Comparison of ENCODE assay signal across 8 cellular contexts in the genomic region with DNA sequence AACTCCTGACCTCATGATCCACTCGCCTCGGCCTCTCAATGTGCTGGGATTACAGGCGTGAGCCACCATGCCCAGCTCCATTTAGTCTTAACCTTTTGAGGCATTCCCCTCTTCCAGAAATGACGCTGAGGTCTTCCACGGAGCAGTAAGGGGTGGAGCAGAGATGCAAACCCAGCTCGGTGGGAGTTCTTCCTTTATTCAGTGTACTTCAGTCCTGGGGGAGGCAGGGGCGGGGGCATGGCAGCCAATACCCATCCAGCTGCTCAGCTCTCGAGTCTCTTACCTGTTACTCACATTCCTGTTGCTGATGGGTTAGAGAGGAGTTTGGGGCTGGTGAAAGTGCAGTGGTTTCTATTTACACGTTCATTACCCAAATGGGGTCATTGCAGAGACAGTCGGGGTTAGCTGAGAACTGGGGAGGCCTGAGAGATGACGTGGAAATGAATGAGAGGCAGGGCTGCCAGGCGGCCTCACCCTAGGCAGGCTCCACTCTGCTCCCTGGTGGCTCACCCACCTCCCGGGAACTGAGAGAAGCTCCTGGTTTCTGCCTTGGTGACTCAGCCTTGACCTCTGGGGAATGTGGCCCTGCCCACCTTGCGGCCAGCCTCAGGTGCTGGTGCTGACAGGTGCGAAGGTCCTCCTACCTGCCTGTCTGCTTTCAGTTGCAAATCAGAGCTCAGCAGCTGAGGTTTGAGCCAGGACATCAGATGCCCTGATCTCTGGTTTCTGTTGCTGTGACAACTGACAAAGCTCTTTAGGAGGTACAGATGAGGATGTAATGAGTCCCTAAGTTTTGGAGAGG. TPM values are rescaled to one million over a fixed set of nuclear protein-coding genes. Genes with fewer than 3 reads are reported as not detected.
DNase-seq lines count a peak whose midpoint lies in the region; ATAC-seq and TF ChIP-seq lines count a peak whose summit lies in the region.

No MANE protein-coding gene starts in this region.

- peak; percentile 18 for TF ChIP-seq CTCF in smooth muscle cell (IDR thresholded peaks at IDR 0.05; ENCODE audit: borderline replicate concordance, insufficient read depth, poor library complexity, severe bottlenecking)

- no peak overlapping the region for H3K9ac ChIP-seq in smooth muscle cell (ENCODE audit: low read depth)

- no peak overlapping the region for H2AFZ ChIP-seq in smooth muscle cell (ENCODE audit: low read depth)

- no peaks in the 10 kb centered on the region for H4K20me1 ChIP-seq in smooth muscle cell (ENCODE audit: low read depth)

- no peaks in the 10 kb centered on the region for H3K36me3 ChIP-seq in smooth muscle cell (ENCODE audit: low read depth)

- no peak overlapping the region for H3K4me3 ChIP-seq in smooth muscle cell

- no peak overlapping the region for H3K4me2 ChIP-seq in smooth muscle cell

- ATAC-seq in SK-N-SH treated with all-trans-retinoic acid at 6 μM for 48 hours (peak; percentile 62), left ventricle myocardium superior (peak; percentile 66), HG02623 (IDR thresholded peaks at IDR 0.05; ENCODE audit: unreplicated experiment) (no peak), GM21528 (IDR thresholded peaks at IDR 0.05; ENCODE audit: low FRiP score, unreplicated experiment) (no peak)

- 58% methylated on average over 15 of the region's 15 CpGs for WGBS in smooth muscle cell (ENCODE audit: low lambda C conversion rate)

- H3K79me2 ChIP-seq in smooth muscle cell (ENCODE audit: low read depth): no peaks in the 10 kb centered on the region

- intact Hi-C loops in left ventricle myocardium superior (cut with micrococcal nuclease): no loop called here

- no peaks in the 10 kb centered on the region for H3K4me1 ChIP-seq in smooth muscle cell (ENCODE audit: low read depth)

- peak overlapping the region; percentile 49 for H3K27ac ChIP-seq in smooth muscle cell (ENCODE audit: low read depth)

- no peaks in the 10 kb centered on the region for H3K27me3 ChIP-seq in smooth muscle cell (ENCODE audit: low read depth)

- no peaks in the 10 kb centered on the region for H3F3A ChIP-seq in smooth muscle cell (ENCODE audit: low read depth)

- no peaks in the 10 kb centered on the region for H3K9me3 ChIP-seq in smooth muscle cell (replicated peaks; ENCODE audit: low read depth)

- DNase-seq in DMS153 (lab: John Stamatoyannopoulos, UW) (peak; percentile 66), DMS153 treated with DMSO at 0.1 percent for 48 hours (lab: John Stamatoyannopoulos, UW; ENCODE audit: unreplicated experiment) (no peak), left ventricle myocardium superior (peak; percentile 48), smooth muscle cell (lab: John Stamatoyannopoulos, UW; ENCODE audit: unreplicated experiment) (no peak), NCI-H2081 (lab: John Stamatoyannopoulos, UW) (no peak)

TF ChIP-seq in SK-N-SH treated with all-trans-retinoic acid at 6 μM for 48 hours, 23 proteins besides CTCF, POLR2A, EP300 and RAD21:
- TF ChIP-seq, protein P1, sequence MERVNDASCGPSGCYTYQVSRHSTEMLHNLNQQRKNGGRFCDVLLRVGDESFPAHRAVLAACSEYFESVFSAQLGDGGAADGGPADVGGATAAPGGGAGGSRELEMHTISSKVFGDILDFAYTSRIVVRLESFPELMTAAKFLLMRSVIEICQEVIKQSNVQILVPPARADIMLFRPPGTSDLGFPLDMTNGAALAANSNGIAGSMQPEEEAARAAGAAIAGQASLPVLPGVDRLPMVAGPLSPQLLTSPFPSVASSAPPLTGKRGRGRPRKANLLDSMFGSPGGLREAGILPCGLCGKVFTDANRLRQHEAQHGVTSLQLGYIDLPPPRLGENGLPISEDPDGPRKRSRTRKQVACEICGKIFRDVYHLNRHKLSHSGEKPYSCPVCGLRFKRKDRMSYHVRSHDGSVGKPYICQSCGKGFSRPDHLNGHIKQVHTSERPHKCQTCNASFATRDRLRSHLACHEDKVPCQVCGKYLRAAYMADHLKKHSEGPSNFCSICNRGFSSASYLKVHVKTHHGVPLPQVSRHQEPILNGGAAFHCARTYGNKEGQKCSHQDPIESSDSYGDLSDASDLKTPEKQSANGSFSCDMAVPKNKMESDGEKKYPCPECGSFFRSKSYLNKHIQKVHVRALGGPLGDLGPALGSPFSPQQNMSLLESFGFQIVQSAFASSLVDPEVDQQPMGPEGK (CRISPR knock-in tag; IDR thresholded peaks at IDR 0.05; ENCODE audit: borderline replicate concordance): no peak
- TF ChIP-seq, protein P2, sequence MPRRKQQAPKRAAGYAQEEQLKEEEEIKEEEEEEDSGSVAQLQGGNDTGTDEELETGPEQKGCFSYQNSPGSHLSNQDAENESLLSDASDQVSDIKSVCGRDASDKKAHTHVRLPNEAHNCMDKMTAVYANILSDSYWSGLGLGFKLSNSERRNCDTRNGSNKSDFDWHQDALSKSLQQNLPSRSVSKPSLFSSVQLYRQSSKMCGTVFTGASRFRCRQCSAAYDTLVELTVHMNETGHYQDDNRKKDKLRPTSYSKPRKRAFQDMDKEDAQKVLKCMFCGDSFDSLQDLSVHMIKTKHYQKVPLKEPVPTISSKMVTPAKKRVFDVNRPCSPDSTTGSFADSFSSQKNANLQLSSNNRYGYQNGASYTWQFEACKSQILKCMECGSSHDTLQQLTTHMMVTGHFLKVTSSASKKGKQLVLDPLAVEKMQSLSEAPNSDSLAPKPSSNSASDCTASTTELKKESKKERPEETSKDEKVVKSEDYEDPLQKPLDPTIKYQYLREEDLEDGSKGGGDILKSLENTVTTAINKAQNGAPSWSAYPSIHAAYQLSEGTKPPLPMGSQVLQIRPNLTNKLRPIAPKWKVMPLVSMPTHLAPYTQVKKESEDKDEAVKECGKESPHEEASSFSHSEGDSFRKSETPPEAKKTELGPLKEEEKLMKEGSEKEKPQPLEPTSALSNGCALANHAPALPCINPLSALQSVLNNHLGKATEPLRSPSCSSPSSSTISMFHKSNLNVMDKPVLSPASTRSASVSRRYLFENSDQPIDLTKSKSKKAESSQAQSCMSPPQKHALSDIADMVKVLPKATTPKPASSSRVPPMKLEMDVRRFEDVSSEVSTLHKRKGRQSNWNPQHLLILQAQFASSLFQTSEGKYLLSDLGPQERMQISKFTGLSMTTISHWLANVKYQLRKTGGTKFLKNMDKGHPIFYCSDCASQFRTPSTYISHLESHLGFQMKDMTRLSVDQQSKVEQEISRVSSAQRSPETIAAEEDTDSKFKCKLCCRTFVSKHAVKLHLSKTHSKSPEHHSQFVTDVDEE (CRISPR knock-in tag; IDR thresholded peaks at IDR 0.05): no peak
- TF ChIP-seq, protein P3, sequence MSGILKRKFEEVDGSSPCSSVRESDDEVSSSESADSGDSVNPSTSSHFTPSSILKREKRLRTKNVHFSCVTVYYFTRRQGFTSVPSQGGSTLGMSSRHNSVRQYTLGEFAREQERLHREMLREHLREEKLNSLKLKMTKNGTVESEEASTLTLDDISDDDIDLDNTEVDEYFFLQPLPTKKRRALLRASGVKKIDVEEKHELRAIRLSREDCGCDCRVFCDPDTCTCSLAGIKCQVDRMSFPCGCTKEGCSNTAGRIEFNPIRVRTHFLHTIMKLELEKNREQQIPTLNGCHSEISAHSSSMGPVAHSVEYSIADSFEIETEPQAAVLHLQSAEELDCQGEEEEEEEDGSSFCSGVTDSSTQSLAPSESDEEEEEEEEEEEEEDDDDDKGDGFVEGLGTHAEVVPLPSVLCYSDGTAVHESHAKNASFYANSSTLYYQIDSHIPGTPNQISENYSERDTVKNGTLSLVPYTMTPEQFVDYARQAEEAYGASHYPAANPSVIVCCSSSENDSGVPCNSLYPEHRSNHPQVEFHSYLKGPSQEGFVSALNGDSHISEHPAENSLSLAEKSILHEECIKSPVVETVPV (CRISPR knock-in tag; IDR thresholded peaks at IDR 0.05): no peak
- no peak for TF ChIP-seq GLIS3 (CRISPR knock-in tag; IDR thresholded peaks at IDR 0.05)
- TF ChIP-seq ARNTL (CRISPR knock-in tag; IDR thresholded peaks at IDR 0.05; ENCODE audit: borderline replicate concordance, low read depth): no peak
- TF ChIP-seq TCF4 (CRISPR knock-in tag; IDR thresholded peaks at IDR 0.05; ENCODE audit: borderline replicate concordance): no peak
- no peak for TF ChIP-seq BACH2 (CRISPR knock-in tag; IDR thresholded peaks at IDR 0.05; ENCODE audit: borderline replicate concordance)
- TF ChIP-seq ZNF8 (CRISPR knock-in tag; IDR thresholded peaks at IDR 0.05): no peak
- no peak for TF ChIP-seq SNAI2 (CRISPR knock-in tag; IDR thresholded peaks at IDR 0.05)
- TF ChIP-seq ZC3H10 (CRISPR knock-in tag; IDR thresholded peaks at IDR 0.05): no peak
- no peak for TF ChIP-seq ZNF70 (CRISPR knock-in tag; IDR thresholded peaks at IDR 0.05)
- TF ChIP-seq ISL1 (CRISPR knock-in tag; IDR thresholded peaks at IDR 0.05): no peak
- TF ChIP-seq CSDC2 (CRISPR knock-in tag; IDR thresholded peaks at IDR 0.05): no peak
- TF ChIP-seq ZFP3 (CRISPR knock-in tag; IDR thresholded peaks at IDR 0.05): no peak
- no peak for TF ChIP-seq ZNF565 (CRISPR knock-in tag; conservative IDR thresholded peaks at IDR 0.05; ENCODE audit: low read depth)
- no peak for TF ChIP-seq OSR1 (CRISPR knock-in tag; IDR thresholded peaks at IDR 0.05)
- no peak for TF ChIP-seq ZFP30 (CRISPR knock-in tag; IDR thresholded peaks at IDR 0.05)
- TF ChIP-seq PPARA (CRISPR knock-in tag; IDR thresholded peaks at IDR 0.05; ENCODE audit: borderline replicate concordance): no peak
- TF ChIP-seq, protein P4, sequence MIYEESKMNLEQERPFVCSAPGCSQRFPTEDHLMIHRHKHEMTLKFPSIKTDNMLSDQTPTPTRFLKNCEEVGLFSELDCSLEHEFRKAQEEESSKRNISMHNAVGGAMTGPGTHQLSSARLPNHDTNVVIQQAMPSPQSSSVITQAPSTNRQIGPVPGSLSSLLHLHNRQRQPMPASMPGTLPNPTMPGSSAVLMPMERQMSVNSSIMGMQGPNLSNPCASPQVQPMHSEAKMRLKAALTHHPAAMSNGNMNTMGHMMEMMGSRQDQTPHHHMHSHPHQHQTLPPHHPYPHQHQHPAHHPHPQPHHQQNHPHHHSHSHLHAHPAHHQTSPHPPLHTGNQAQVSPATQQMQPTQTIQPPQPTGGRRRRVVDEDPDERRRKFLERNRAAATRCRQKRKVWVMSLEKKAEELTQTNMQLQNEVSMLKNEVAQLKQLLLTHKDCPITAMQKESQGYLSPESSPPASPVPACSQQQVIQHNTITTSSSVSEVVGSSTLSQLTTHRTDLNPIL (CRISPR knock-in tag; IDR thresholded peaks at IDR 0.05; ENCODE audit: low read depth): no peak

RNA-seq across cellular contexts. Expression of a gene that starts 13.4 kb away (rescaled TPM):
- total RNA-seq in left ventricle myocardium superior (2.1 TPM), smooth muscle cell (7.7 and 9.4 TPM in 2 replicates)
- 2.4 and 16.2 TPM in 2 replicates for polyA plus RNA-seq in smooth muscle cell

Comparison
In these comparisons a context has a peak if more than half of its experiments do, and no peak if none do; other contexts are left out.
1. DNase-seq: peak in DMS153 (single experiment) and left ventricle myocardium superior (single experiment); none in DMS153 treated with DMSO at 0.1 percent for 48 hours (single experiment), smooth muscle cell (single experiment) and NCI-H2081 (0 of 2).
2. ATAC-seq: peak in SK-N-SH treated with all-trans-retinoic acid at 6 μM for 48 hours (single experiment) and left ventricle myocardium superior (single experiment); none in HG02623 (single experiment) and GM21528 (single experiment).